In genomic region chr22:30694171-30694637, GRCh38 we compare ENCODE assay signal across 8 cellular contexts. TPM values are rescaled to one million over a fixed set of nuclear protein-coding genes. Genes with fewer than 3 reads are reported as not detected.
A peak's percentile ranks its signal among the peaks of the same experiment; 100 is the strongest.
DNase-seq lines count a peak whose midpoint lies in the region; ATAC-seq, FAIRE-seq and TF ChIP-seq lines count a peak whose summit lies in the region.

No MANE protein-coding gene starts in this region.

- intact Hi-C loops in pancreas (cut with DNase I): no loop called here
- intact Hi-C loops in transverse colon (cut with DNase I; ENCODE audit: low total_unique reads): no loop called here

- FAIRE-seq in pancreas (lab: Jason Lieb, UNC): no peak

- ATAC-seq in HG02763 (IDR thresholded peaks at IDR 0.05; ENCODE audit: unreplicated experiment) (peak; percentile 42), RWPE2 (ENCODE audit: low read depth) (peak; percentile 80), pancreas (peak; percentile 80 to 87 (median 85))
- peak; percentile 80 to 82 for ATAC-seq in activated naive CD4-positive, alpha-beta T cell treated with anti-CD3 and anti-CD28 coated beads, Interleukin-2, amount 50 U/mL, for 72 hours

- peak; percentile 30 for TF ChIP-seq POLR2A in transverse colon (IDR thresholded peaks at IDR 0.05)

- H3K27ac Mint-ChIP-seq in activated naive CD4-positive, alpha-beta T cell treated with anti-CD3 and anti-CD28 coated beads, Interleukin-2, amount 50 U/mL, for 72 hours: peak overlapping the region; percentile 9 to 90

- peak; percentile 65 for DNase-seq in BE2C
- DNase-seq in RWPE2 (ENCODE audit: low spot score): peak; percentile 69
- DNase-seq in activated naive CD4-positive, alpha-beta T cell treated with anti-CD3 and anti-CD28 coated beads, Interleukin-2, amount 50 U/mL, for 72 hours (ENCODE audit: low spot score in 2 of 2): peak; percentile 57
- DNase-seq in cardiac muscle cell (ENCODE audit: low read depth in 1 of 2, low spot score in 1 of 2): peak; percentile 14 to 70
- DNase-seq in pancreas: peak; percentile 74 to 88 (median 82)
- DNase-seq in transverse colon: peak; percentile 75
- DNase-seq in mesenteric fat pad (ENCODE audit: low spot score): no peak

- H3K36me3 ChIP-seq in BE2C (no peaks in the 10 kb centered on the region), RWPE2 (ENCODE audit: low read depth) (no peaks in the 10 kb centered on the region), cardiac muscle cell (no peaks in the 10 kb centered on the region), pancreas (no peaks in the 10 kb centered on the region), transverse colon (no peaks in the 10 kb centered on the region)

- in situ Hi-C loops in transverse colon (cut with MboI; ENCODE audit: low pct_ligation_motif_present in 1 of 4, low pct_unique_long_range_greater_than_20kb in 1 of 4, low sequenced_read_pairs in 3 of 4): no loop called here

- H3K27ac ChIP-seq in RWPE2 (ENCODE audit: poor library complexity, severe bottlenecking): peak overlapping the region; percentile 1
- peak overlapping the region; percentile 7 for H3K27ac ChIP-seq in cardiac muscle cell
- peak overlapping the region; percentile 85 to 97 (median 91) for H3K27ac ChIP-seq in pancreas
- H3K27ac ChIP-seq in transverse colon: peak overlapping the region; percentile 73 to 80 (median 76)

- H3K9me3 ChIP-seq in BE2C (no peaks in the 10 kb centered on the region), RWPE2 (ENCODE audit: severe bottlenecking) (no peaks in the 10 kb centered on the region), cardiac muscle cell (ENCODE audit: low read depth) (no peaks in the 10 kb centered on the region), pancreas (no peaks in the 10 kb centered on the region), transverse colon (no peaks in the 10 kb centered on the region)

- H3K27me3 ChIP-seq in BE2C (no peaks in the 10 kb centered on the region), RWPE2 (ENCODE audit: insufficient read depth, poor library complexity, severe bottlenecking) (no peaks in the 10 kb centered on the region), cardiac muscle cell (peaks cover 17% of the 10 kb centered on the region), pancreas (no peaks in the 10 kb centered on the region), transverse colon (no peaks in the 10 kb centered on the region)

- no peaks in the 10 kb centered on the region for H3K4me1 ChIP-seq in BE2C
- H3K4me1 ChIP-seq in RWPE2 (ENCODE audit: insufficient read depth, poor library complexity, severe bottlenecking): peaks cover 3% of the 10 kb centered on the region
- peaks cover 10% of the 10 kb centered on the region for H3K4me1 ChIP-seq in cardiac muscle cell (ENCODE audit: low read depth)
- H3K4me1 ChIP-seq in pancreas: peaks cover 0 to 5% (median 0%) of the 10 kb centered on the region in 3 donors
- H3K4me1 ChIP-seq in transverse colon: peaks cover 0 to 16% (median 9%) of the 10 kb centered on the region in 4 donors

- H3K9me3 Mint-ChIP-seq in activated naive CD4-positive, alpha-beta T cell treated with anti-CD3 and anti-CD28 coated beads, Interleukin-2, amount 50 U/mL, for 72 hours: no peaks in the 10 kb centered on the region

- H3K36me3 Mint-ChIP-seq in activated naive CD4-positive, alpha-beta T cell treated with anti-CD3 and anti-CD28 coated beads, Interleukin-2, amount 50 U/mL, for 72 hours: no peaks in the 10 kb centered on the region

- H3K4me3 ChIP-seq in BE2C (ENCODE audit: low read depth, low read length): peak overlapping the region; percentile 70
- peak overlapping the region; percentile 75 for H3K4me3 ChIP-seq in RWPE2 (ENCODE audit: severe bottlenecking)
- H3K4me3 ChIP-seq in cardiac muscle cell: peak overlapping the region; percentile 47
- peak overlapping the region; percentile 29 to 77 (median 65) for H3K4me3 ChIP-seq in pancreas
- H3K4me3 ChIP-seq in transverse colon: peak overlapping the region; percentile 18 to 67 (median 47)

- TF ChIP-seq CTCF in BE2C (IDR thresholded peaks at IDR 0.05; ENCODE audit: low read depth, low read length) (no peak), RWPE2 (IDR thresholded peaks at IDR 0.05; ENCODE audit: poor library complexity, severe bottlenecking) (no peak), cardiac muscle cell (IDR thresholded peaks at IDR 0.05; ENCODE audit: low read depth, low read length) (no peak), pancreas (IDR thresholded peaks at IDR 0.05) (no peak), transverse colon (IDR thresholded peaks at IDR 0.05) (peak in 2 of 5 experiments; percentile 14 to 23)

- 1% methylated on average over 25 to 37 of the region's 38 CpGs for WGBS in pancreas, 2 donors
- 4% methylated on average over 21 of the region's 38 CpGs; no CpG with 5 or more reads in 1 of the 2 donors for WGBS in transverse colon (ENCODE audit: low coverage in 1 of 2), 2 donors

- no peak for TF ChIP-seq EP300 in transverse colon (IDR thresholded peaks at IDR 0.05; ENCODE audit: low read depth)

RNA-seq across cellular contexts. Expression of gene OSBP2, which starts 0.5 kb away (rescaled TPM):
- 5.1 TPM for polyA plus RNA-seq in BE2C (2012; ENCODE audit: insufficient read depth, insufficient read length, low read depth)
- 1 to 10 TPM; 1.7 to 6.1 TPM for total RNA-seq in activated naive CD4-positive, alpha-beta T cell treated with anti-CD3 and anti-CD28 coated beads, Interleukin-2, amount 50 U/mL, for 72 hours
- total RNA-seq in cardiac muscle cell: 19.4 and 39.2 TPM in 2 replicates
- polyA plus RNA-seq in cardiac muscle cell: 21.0 and 32.5 TPM in 2 replicates
- 1 to 10 TPM; 2.3 to 3.3 (median 2.6) TPM for total RNA-seq in pancreas
- polyA plus RNA-seq in pancreas: 1 to 10 TPM; 1.9 to 2.9 TPM
- 1 to 10 TPM in 3 of 4 donors, under 1 TPM in 1; 0.60 to 7.5 (median 4.3) TPM for total RNA-seq in transverse colon
- total RNA-seq in mesenteric fat pad: 1.4 TPM

RNA-seq across cellular contexts. Expression of gene DUSP18, which starts 26.5 kb away (rescaled TPM):
- 2.7 TPM for polyA plus RNA-seq in BE2C (2012; ENCODE audit: insufficient read depth, insufficient read length, low read depth)
- total RNA-seq in activated naive CD4-positive, alpha-beta T cell treated with anti-CD3 and anti-CD28 coated beads, Interleukin-2, amount 50 U/mL, for 72 hours: 10 to 100 TPM in 1 of 2 donors, 1 to 10 TPM in 1; 7.4 to 10.4 TPM
- total RNA-seq in cardiac muscle cell (6.1 and 6.8 TPM in 2 replicates), pancreas (1 to 10 TPM; 2.2 to 6.5 (median 3.4) TPM), transverse colon (10 to 100 TPM; 13.7 to 38.2 (median 29.8) TPM), mesenteric fat pad (6.8 TPM)
- polyA plus RNA-seq in cardiac muscle cell (11.0 and 16.2 TPM in 2 replicates), pancreas (1 to 10 TPM; 2.2 to 2.5 TPM)

RNA-seq across cellular contexts. Expression of gene SLC35E4, which starts 58.6 kb away (rescaled TPM):
- polyA plus RNA-seq in BE2C (2012; ENCODE audit: insufficient read depth, insufficient read length, low read depth): 9.2 TPM
- 1 to 10 TPM; 3.9 to 9.5 TPM for total RNA-seq in activated naive CD4-positive, alpha-beta T cell treated with anti-CD3 and anti-CD28 coated beads, Interleukin-2, amount 50 U/mL, for 72 hours
- 8.7 and 12.2 TPM in 2 replicates for total RNA-seq in cardiac muscle cell
- 7.6 and 8.2 TPM in 2 replicates for polyA plus RNA-seq in cardiac muscle cell
- total RNA-seq in pancreas: 1 to 10 TPM in 5 of 6 donors, under 1 TPM in 1; 0.90 to 1.7 (median 1.3) TPM
- polyA plus RNA-seq in pancreas: 1 to 10 TPM; 1.0 to 1.1 TPM
- 10 to 100 TPM in 3 of 4 donors, 1 to 10 TPM in 1; 6.4 to 21.3 (median 15.7) TPM for total RNA-seq in transverse colon
- total RNA-seq in mesenteric fat pad: 3.7 TPM

Comparison
In these comparisons a context has a peak if more than half of its experiments do, and no peak if none do; other contexts are left out.
1. H3K27ac ChIP-seq: peak in every context shown above with its lines; median percentile 91 in pancreas; 76 in transverse colon; 7 in cardiac muscle cell; 1 in RWPE2.